ENCODE assay signal across 8 cellular contexts in the genomic region with DNA sequence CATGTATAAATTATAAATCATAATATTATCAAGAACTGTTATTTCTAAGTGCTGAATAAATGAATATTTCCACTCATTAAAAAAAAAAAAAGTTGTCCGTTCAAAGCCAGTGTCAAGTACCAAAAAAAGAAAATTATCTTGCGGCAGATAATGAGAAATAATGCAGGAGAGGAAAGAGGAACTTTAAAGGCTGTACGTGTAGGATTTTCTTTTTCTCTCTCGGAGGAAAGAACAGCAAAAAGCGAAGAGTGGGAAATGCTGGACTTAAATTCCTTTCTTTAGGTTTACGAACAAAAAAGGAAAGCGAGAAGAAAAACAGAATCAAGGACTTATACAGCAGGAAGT. TPM values are rescaled to one million over a fixed set of nuclear protein-coding genes. Genes with fewer than 3 reads are reported as not detected.
DNase-seq lines count a peak whose midpoint lies in the region; ATAC-seq lines count a peak whose summit lies in the region.

No MANE protein-coding gene starts in this region.

- DNase-seq in T-helper 1 cell, result no peak
- DNase-seq in activated naive CD4-positive, alpha-beta T cell treated with anti-CD3 and anti-CD28 coated beads, Interleukin-2, amount 50 U/mL, for 72 hours (ENCODE audit: low spot score in 2 of 2), result no peak
- DNase-seq in immature natural killer cell, result no peak
- DNase-seq in NCI-H1092 treated with DMSO at 0.1 percent for 48 hours (lab: John Stamatoyannopoulos, UW), result no peak
- DNase-seq in HuH-7 (ENCODE audit: low spot score), result no peak

- no peaks in the 10 kb centered on the region for H3K27me3 ChIP-seq in subcutaneous abdominal adipose tissue (ENCODE audit: control insufficient read depth in 5 of 5, insufficient read depth in 4 of 5, low read length in 5 of 5)

- peaks cover 8% of the 10 kb centered on the region for H3K9me3 Mint-ChIP-seq in T-helper 1 cell treated with Interleukin-12 subunit alpha and Interleukin-12 subunit beta and Interleukin-4 antibody, amounts not matched to agents 30 μg/mL and 1 μg/mL, for 36 hours
- no peaks in the 10 kb centered on the region for H3K9me3 Mint-ChIP-seq in activated naive CD4-positive, alpha-beta T cell treated with anti-CD3 and anti-CD28 coated beads, Interleukin-2, amount 50 U/mL, for 72 hours
- peaks cover 0 to 6% (median under 1%) of the 10 kb centered on the region in 6 donors for H3K9me3 Mint-ChIP-seq in immature natural killer cell

- peaks cover 8% of the 10 kb centered on the region for H3K4me1 Mint-ChIP-seq in T-helper 1 cell treated with Interleukin-12 subunit alpha and Interleukin-12 subunit beta and Interleukin-4 antibody, amounts not matched to agents 30 μg/mL and 1 μg/mL, for 36 hours (ENCODE audit: low read depth)
- peaks cover 13 to 17% of the 10 kb centered on the region in 2 donors for H3K4me1 Mint-ChIP-seq in immature natural killer cell

- peak overlapping the region; percentile 89 for H3K4me3 Mint-ChIP-seq in T-helper 1 cell treated with Interleukin-12 subunit alpha and Interleukin-12 subunit beta and Interleukin-4 antibody, amounts not matched to agents 30 μg/mL and 1 μg/mL, for 36 hours
- peak overlapping the region; percentile 89 to 95 (median 91) for H3K4me3 Mint-ChIP-seq in immature natural killer cell

- peaks cover 0 to 16% (median 10%) of the 10 kb centered on the region in 5 donors for H3K4me1 ChIP-seq in subcutaneous abdominal adipose tissue (ENCODE audit: control insufficient read depth in 5 of 5, insufficient read depth in 5 of 5, low read length in 5 of 5)

- ATAC-seq in activated naive CD4-positive, alpha-beta T cell treated with anti-CD3 and anti-CD28 coated beads, Interleukin-2, amount 50 U/mL, for 72 hours, result no peak
- no peak for ATAC-seq in GM21619 (IDR thresholded peaks at IDR 0.05; ENCODE audit: unreplicated experiment)

- peak overlapping the region; percentile 79 for H3K27ac ChIP-seq in subcutaneous abdominal adipose tissue (ENCODE audit: low read depth, low read length)

- H3K27me3 Mint-ChIP-seq in T-helper 1 cell treated with Interleukin-12 subunit alpha and Interleukin-12 subunit beta and Interleukin-4 antibody, amounts not matched to agents 30 μg/mL and 1 μg/mL, for 36 hours (ENCODE audit: low read depth), result peaks cover 3% of the 10 kb centered on the region
- H3K27me3 Mint-ChIP-seq in immature natural killer cell (ENCODE audit: low read depth in 3 of 3), result peaks cover 0 to 5% (median 0%) of the 10 kb centered on the region in 3 donors

- peak overlapping the region; percentile 63 to 89 (median 78) for H3K9ac ChIP-seq in subcutaneous abdominal adipose tissue (ENCODE audit: low read length in 5 of 5)

- H3K9me3 ChIP-seq in subcutaneous abdominal adipose tissue (ENCODE audit: control insufficient read depth in 5 of 5, low read length in 5 of 5), result peaks cover 0 to 3% (median 0%) of the 10 kb centered on the region in 5 donors

- H3K4me3 ChIP-seq in subcutaneous abdominal adipose tissue (ENCODE audit: low read depth in 1 of 5, low read length in 5 of 5), result peak overlapping the region; percentile 67 to 94 (median 80)

- H3K36me3 ChIP-seq in subcutaneous abdominal adipose tissue (ENCODE audit: control insufficient read depth in 5 of 5, insufficient read depth in 5 of 5, low read length in 5 of 5), result no peaks in the 10 kb centered on the region

- peaks cover 13% of the 10 kb centered on the region for H3K36me3 Mint-ChIP-seq in T-helper 1 cell treated with Interleukin-12 subunit alpha and Interleukin-12 subunit beta and Interleukin-4 antibody, amounts not matched to agents 30 μg/mL and 1 μg/mL, for 36 hours (ENCODE audit: low read depth)
- peaks cover 5 to 14% of the 10 kb centered on the region in 2 donors for H3K36me3 Mint-ChIP-seq in activated naive CD4-positive, alpha-beta T cell treated with anti-CD3 and anti-CD28 coated beads, Interleukin-2, amount 50 U/mL, for 72 hours
- peaks cover 0 to 6% (median 6%) of the 10 kb centered on the region in 3 donors for H3K36me3 Mint-ChIP-seq in immature natural killer cell

- H3K27ac Mint-ChIP-seq in T-helper 1 cell treated with Interleukin-12 subunit alpha and Interleukin-12 subunit beta and Interleukin-4 antibody, amounts not matched to agents 30 μg/mL and 1 μg/mL, for 36 hours, result peak overlapping the region; percentile 93
- H3K27ac Mint-ChIP-seq in activated naive CD4-positive, alpha-beta T cell treated with anti-CD3 and anti-CD28 coated beads, Interleukin-2, amount 50 U/mL, for 72 hours, result peak overlapping the region; percentile 86 to 89
- peak overlapping the region; percentile 91 to 97 (median 94) for H3K27ac Mint-ChIP-seq in immature natural killer cell

RNA-seq across cellular contexts. Expression of a gene that starts 1.0 kb away (rescaled TPM):
- under 1 TPM in 1 of 2 donors, not detected in 1; 0.19 TPM for total RNA-seq in activated naive CD4-positive, alpha-beta T cell treated with anti-CD3 and anti-CD28 coated beads, Interleukin-2, amount 50 U/mL, for 72 hours
- not detected for polyA plus RNA-seq in immature natural killer cell

RNA-seq across cellular contexts. Expression of a gene that starts 43.2 kb away (rescaled TPM):
- total RNA-seq in activated naive CD4-positive, alpha-beta T cell treated with anti-CD3 and anti-CD28 coated beads, Interleukin-2, amount 50 U/mL, for 72 hours, result 1 to 10 TPM; 4.6 to 7.5 TPM
- polyA plus RNA-seq in immature natural killer cell, result 10 to 100 TPM; 26.1 to 67.0 (median 33.3) TPM
